Comparison of ENCODE assay signal across 8 cellular contexts in the genomic region with DNA sequence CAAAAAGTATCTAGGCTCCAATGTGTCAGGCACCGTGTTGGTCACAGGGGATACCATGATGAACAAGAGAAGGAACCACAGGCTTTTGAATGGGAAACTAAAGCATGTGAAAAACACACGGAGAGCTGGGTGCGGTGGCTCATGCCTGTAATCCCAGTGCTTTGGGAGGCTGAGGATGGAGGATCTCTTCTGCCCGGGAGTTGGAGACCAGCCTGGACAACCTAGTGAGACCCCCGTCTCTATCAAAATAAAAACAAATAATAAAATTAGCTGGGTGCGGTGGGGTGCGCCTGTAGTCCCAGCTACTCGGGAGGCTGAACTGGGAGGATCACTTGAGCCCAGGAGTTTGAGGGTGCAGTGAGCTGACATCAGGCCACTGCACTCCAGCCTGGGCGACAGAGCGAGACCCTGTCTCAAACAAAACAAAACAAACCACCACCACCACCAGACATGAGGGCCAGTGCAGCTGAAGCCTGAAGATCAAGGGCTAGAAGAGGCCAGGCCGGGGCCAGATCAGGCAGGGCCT. TPM values are rescaled to one million over a fixed set of nuclear protein-coding genes. Genes with fewer than 3 reads are reported as not detected.
DNase-seq lines count a peak whose midpoint lies in the region; ATAC-seq, FAIRE-seq and TF ChIP-seq lines count a peak whose summit lies in the region.

No MANE protein-coding gene starts in this region.

- peak overlapping the region; percentile 90 for H3K4me3 Mint-ChIP-seq in CD4-positive, alpha-beta T cell
- H3K4me3 Mint-ChIP-seq in neural progenitor cell: peak overlapping the region; percentile 96

- no peaks in the 10 kb centered on the region for H3K27me3 ChIP-seq in CD4-positive, alpha-beta T cell (ENCODE audit: control insufficient read depth, insufficient read depth, low read length)
- H3K27me3 ChIP-seq in duodenal mucosa (ENCODE audit: control insufficient read depth in 1 of 2, insufficient read depth in 2 of 2, low read length in 2 of 2) (no peaks in the 10 kb centered on the region), neural progenitor cell (no peaks in the 10 kb centered on the region)

- H3K9ac ChIP-seq in duodenal mucosa (ENCODE audit: low read depth in 1 of 2, low read length in 2 of 2) (peak overlapping the region; percentile 65 to 75), neural progenitor cell (no peak overlapping the region)

- peak overlapping the region; percentile 88 for H2AFZ ChIP-seq in neural progenitor cell (replicated peaks)

- peak overlapping the region; percentile 81 for H3K4me2 ChIP-seq in neural progenitor cell

- peaks cover 26 to 29% of the 10 kb centered on the region in 2 donors for H3K36me3 ChIP-seq in duodenal mucosa (ENCODE audit: control insufficient read depth in 1 of 2, insufficient read depth in 2 of 2, low read length in 2 of 2)
- no peaks in the 10 kb centered on the region for H3K36me3 ChIP-seq in neural progenitor cell

- FAIRE-seq in GM12892 (lab: Jason Lieb, UNC): no peak

- H3K27me3 Mint-ChIP-seq in CD4-positive, alpha-beta T cell: no peaks in the 10 kb centered on the region
- H3K27me3 Mint-ChIP-seq in neural progenitor cell (ENCODE audit: insufficient read depth, low read depth): peaks cover 7% of the 10 kb centered on the region

- H4K20me1 ChIP-seq in neural progenitor cell (ENCODE audit: low read depth): peaks cover 6% of the 10 kb centered on the region

- TF ChIP-seq CTCF in CD4-positive, alpha-beta T cell (IDR thresholded peaks at IDR 0.05): no peak
- TF ChIP-seq CTCF in LNCaP clone FGC (IDR thresholded peaks at IDR 0.05; ENCODE audit: control insufficient read depth, extremely low read depth, insufficient read depth): no peak
- TF ChIP-seq CTCF in neural progenitor cell (IDR thresholded peaks at IDR 0.05): no peak

- CTCF ChIA-PET in CD4-positive, alpha-beta T cell (lab: Charles Lee): interaction anchor here (1.4 kb wide), 1 partner anchor 43 kb away, joined by 4 read pairs; no protein-coding TSS in a partner anchor

- H3K4me1 ChIP-seq in duodenal mucosa (ENCODE audit: control insufficient read depth in 1 of 2, insufficient read depth in 2 of 2, low read length in 2 of 2): peaks cover 16 to 17% of the 10 kb centered on the region in 2 donors
- peaks cover 3% of the 10 kb centered on the region for H3K4me1 ChIP-seq in neural progenitor cell

- no peak for TF ChIP-seq POLR2A in GM12892 (IDR thresholded peaks at IDR 0.05; ENCODE audit: low read depth, low read length)

- H3K9me3 Mint-ChIP-seq in CD4-positive, alpha-beta T cell: no peaks in the 10 kb centered on the region
- H3K9me3 Mint-ChIP-seq in neural progenitor cell: no peaks in the 10 kb centered on the region

- peaks cover 38% of the 10 kb centered on the region for H3K36me3 Mint-ChIP-seq in CD4-positive, alpha-beta T cell (ENCODE audit: low read depth)
- peaks cover 21% of the 10 kb centered on the region for H3K36me3 Mint-ChIP-seq in neural progenitor cell

- DNase-seq in CD4-positive, alpha-beta T cell: no peak
- DNase-seq in LNCaP clone FGC (ENCODE audit: low read depth) (no peak), neural progenitor cell (ENCODE audit: low spot score) (no peak), GM12892 (ENCODE audit: insufficient read length) (no peak), islet precursor cell (no peak), NCI-H526 (lab: John Stamatoyannopoulos, UW) (no peak)

- intact Hi-C loops in CD4-positive, alpha-beta T cell (cut with DNase I, micrococcal nuclease): loop anchor here in 1 of 2 experiments (10.0 kb wide), 2 partner anchors 173 to 943 kb away; partner anchors contain the start of genes SMURF1 and TRIM4

- peak overlapping the region; percentile 91 for H3K27ac Mint-ChIP-seq in CD4-positive, alpha-beta T cell
- peak overlapping the region; percentile 87 for H3K27ac Mint-ChIP-seq in neural progenitor cell

- peak overlapping the region; percentile 86 for H3K27ac ChIP-seq in CD4-positive, alpha-beta T cell (ENCODE audit: low read depth, low read length)
- H3K27ac ChIP-seq in duodenal mucosa (ENCODE audit: low read depth, low read length): no peak overlapping the region
- no peak overlapping the region for H3K27ac ChIP-seq in neural progenitor cell

- peaks cover 59% of the 10 kb centered on the region for H3F3A ChIP-seq in neural progenitor cell (ENCODE audit: low read depth)

- H3K79me2 ChIP-seq in neural progenitor cell (ENCODE audit: low read depth): peaks cover 14% of the 10 kb centered on the region

- POLR2A ChIA-PET in CD4-positive, alpha-beta T cell (lab: Charles Lee): interaction anchor here (1.0 to 3.7 kb wide), 5 partner anchors 13 to 588 kb away, joined by 3 to 46 read pairs (median 8); partner anchors contain the start of genes AP4M1, CNPY4, MBLAC1 and MCM7

- ATAC-seq in CD4-positive, alpha-beta T cell (ENCODE audit: poor library complexity): no peak
- ATAC-seq in GM18511 (IDR thresholded peaks at IDR 0.05; ENCODE audit: unreplicated experiment): no peak

- H3K4me3 ChIP-seq in LNCaP clone FGC (ENCODE audit: low read depth, low read length) (peak overlapping the region; percentile 63), duodenal mucosa (ENCODE audit: low read depth in 1 of 2, low read length in 2 of 2) (peak overlapping the region; percentile 95 to 98), neural progenitor cell (peak overlapping the region; percentile 71)

- H3K9me3 ChIP-seq in CD4-positive, alpha-beta T cell (ENCODE audit: control insufficient read depth, low read length): no peaks in the 10 kb centered on the region
- no peaks in the 10 kb centered on the region for H3K9me3 ChIP-seq in duodenal mucosa (ENCODE audit: control insufficient read depth in 1 of 2, low read length in 2 of 2)
- no peaks in the 10 kb centered on the region for H3K9me3 ChIP-seq in neural progenitor cell (ENCODE audit: low read depth)

- H3K4me1 Mint-ChIP-seq in CD4-positive, alpha-beta T cell (ENCODE audit: low read depth): peaks cover 25% of the 10 kb centered on the region
- peaks cover 23% of the 10 kb centered on the region for H3K4me1 Mint-ChIP-seq in neural progenitor cell

RNA-seq across cellular contexts. Expression of gene COPS6, which starts 0.6 kb away (rescaled TPM):
- total RNA-seq in CD4-positive, alpha-beta T cell: 10 to 100 TPM; 79.0 to 83.9 TPM
- total RNA-seq in neural progenitor cell (ENCODE audit: low replicate concordance): 42.2 and 63.9 TPM in 2 replicates
- 127 TPM for polyA plus RNA-seq in GM12892 (2012; ENCODE audit: missing spikeins)

RNA-seq across cellular contexts. Expression of gene ZNF3, which starts 6.6 kb away (rescaled TPM):
- 10 to 100 TPM; 38.3 to 40.3 TPM for total RNA-seq in CD4-positive, alpha-beta T cell
- total RNA-seq in neural progenitor cell (ENCODE audit: low replicate concordance): 56.0 and 73.6 TPM in 2 replicates
- polyA plus RNA-seq in GM12892 (2012; ENCODE audit: missing spikeins): 19.0 TPM

RNA-seq across cellular contexts. Expression of gene MCM7, which starts 13.0 kb away (rescaled TPM):
- total RNA-seq in CD4-positive, alpha-beta T cell: 10 to 100 TPM; 54.5 to 56.0 TPM
- 206 and 297 TPM in 2 replicates for total RNA-seq in neural progenitor cell (ENCODE audit: low replicate concordance)
- 151 TPM for polyA plus RNA-seq in GM12892 (2012; ENCODE audit: missing spikeins)

RNA-seq across cellular contexts. Expression of gene AP4M1, which starts 13.3 kb away (rescaled TPM):
- total RNA-seq in CD4-positive, alpha-beta T cell: 1 to 10 TPM; 2.8 to 4.0 TPM
- 15.3 and 15.4 TPM in 2 replicates for total RNA-seq in neural progenitor cell (ENCODE audit: low replicate concordance)
- polyA plus RNA-seq in GM12892 (2012; ENCODE audit: missing spikeins): 9.6 TPM

RNA-seq across cellular contexts. Expression of gene TAF6, which starts 31.0 kb away (rescaled TPM):
- 10 to 100 TPM; 34.8 to 37.4 TPM for total RNA-seq in CD4-positive, alpha-beta T cell
- 66.1 and 88.3 TPM in 2 replicates for total RNA-seq in neural progenitor cell (ENCODE audit: low replicate concordance)
- polyA plus RNA-seq in GM12892 (2012; ENCODE audit: missing spikeins): 20.1 TPM
